Comparison of ENCODE assay signal across 1 cellular context in the genomic region with DNA sequence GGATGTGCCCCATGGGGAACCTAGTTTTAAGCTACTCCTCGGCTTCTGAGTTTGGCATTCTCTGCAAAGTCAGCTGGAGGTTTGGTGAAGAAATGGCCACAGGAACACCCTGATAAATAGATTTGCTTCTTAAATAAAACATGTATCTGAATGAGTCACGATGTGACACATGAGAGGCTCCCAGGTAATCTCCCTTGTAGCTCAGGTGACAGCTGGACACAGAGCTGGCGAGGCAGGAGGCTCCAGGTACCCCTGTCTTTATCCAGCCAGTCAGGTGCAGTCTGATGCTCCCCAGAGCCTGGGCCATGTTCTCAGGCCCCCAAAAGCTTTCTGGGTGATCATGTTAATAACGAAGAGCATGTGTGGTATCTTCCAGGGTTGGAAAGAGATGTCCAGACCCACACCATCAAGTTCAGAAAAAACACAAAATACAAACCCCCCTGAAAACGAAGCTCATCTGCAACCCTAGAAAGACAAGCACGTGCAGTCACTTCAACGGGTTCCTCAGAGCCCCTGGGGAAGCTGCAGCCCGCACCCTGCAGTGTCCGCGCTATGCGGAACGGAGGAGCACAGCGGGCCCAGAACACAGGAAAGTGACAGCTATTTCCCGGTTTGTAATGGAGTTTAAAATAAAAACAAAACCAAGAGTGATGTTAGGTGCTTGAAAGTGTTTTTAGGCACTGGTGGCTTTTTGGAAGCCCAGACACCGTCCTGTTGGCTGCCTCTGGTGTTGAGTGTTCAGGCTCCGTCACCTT.
TF ChIP-seq lines count a peak whose summit lies in the region.

No MANE protein-coding gene starts in this region.

TF ChIP-seq in SK-N-SH treated with all-trans-retinoic acid at 6 μM for 48 hours, 23 proteins besides CTCF, POLR2A, EP300 and RAD21 (continued from another document):
- TF ChIP-seq PATZ1 (CRISPR knock-in tag; IDR thresholded peaks at IDR 0.05; ENCODE audit: borderline replicate concordance), result no peak
- TF ChIP-seq OSR1 (CRISPR knock-in tag; IDR thresholded peaks at IDR 0.05), result no peak
- TF ChIP-seq ESRRG (CRISPR knock-in tag; IDR thresholded peaks at IDR 0.05), result no peak
- TF ChIP-seq, protein P1, sequence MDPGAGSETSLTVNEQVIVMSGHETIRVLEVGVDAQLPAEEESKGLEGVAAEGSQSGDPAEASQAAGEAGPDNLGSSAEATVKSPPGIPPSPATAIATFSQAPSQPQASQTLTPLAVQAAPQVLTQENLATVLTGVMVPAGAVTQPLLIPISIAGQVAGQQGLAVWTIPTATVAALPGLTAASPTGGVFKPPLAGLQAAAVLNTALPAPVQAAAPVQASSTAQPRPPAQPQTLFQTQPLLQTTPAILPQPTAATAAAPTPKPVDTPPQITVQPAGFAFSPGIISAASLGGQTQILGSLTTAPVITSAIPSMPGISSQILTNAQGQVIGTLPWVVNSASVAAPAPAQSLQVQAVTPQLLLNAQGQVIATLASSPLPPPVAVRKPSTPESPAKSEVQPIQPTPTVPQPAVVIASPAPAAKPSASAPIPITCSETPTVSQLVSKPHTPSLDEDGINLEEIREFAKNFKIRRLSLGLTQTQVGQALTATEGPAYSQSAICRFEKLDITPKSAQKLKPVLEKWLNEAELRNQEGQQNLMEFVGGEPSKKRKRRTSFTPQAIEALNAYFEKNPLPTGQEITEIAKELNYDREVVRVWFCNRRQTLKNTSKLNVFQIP (CRISPR knock-in tag; IDR thresholded peaks at IDR 0.05; ENCODE audit: borderline replicate concordance, low read depth), result no peak
